ENCODE assay signal across 2 cellular contexts in genomic region chr11:79506124-79506523, GRCh38.
TF ChIP-seq lines count a peak whose summit lies in the region.

No MANE protein-coding gene starts in this region.

TF ChIP-seq in A549, 52 proteins besides CTCF, POLR2A, EP300 and RAD21 (continued from another document):
- TF ChIP-seq ATOH8 (CRISPR knock-in tag; IDR thresholded peaks at IDR 0.05; ENCODE audit: low read depth) = no peak

TF ChIP-seq in HEK293, 187 proteins besides CTCF, POLR2A, EP300 and RAD21 (continued from another document):
- TF ChIP-seq ZBTB7A (tag by site-specific recombination; IDR thresholded peaks at IDR 0.05; ENCODE audit: low read depth) = no peak
- no peak for TF ChIP-seq ZNF624 (tag by site-specific recombination; IDR thresholded peaks at IDR 0.05)
- TF ChIP-seq ZBTB11 (tag by site-specific recombination; conservative IDR thresholded peaks at IDR 0.05; ENCODE audit: low read depth) = peak; percentile 73
- TF ChIP-seq ZNF19 (tag by site-specific recombination; IDR thresholded peaks at IDR 0.05; ENCODE audit: low read depth) = peak; percentile 75; the same call in 1 of the 2 replicates
- TF ChIP-seq OSR2 (tag by site-specific recombination; IDR thresholded peaks at IDR 0.05) = no peak
- peak; percentile 20; the same call in 1 of the 2 replicates for TF ChIP-seq GLI2 (tag by site-specific recombination; IDR thresholded peaks at IDR 0.05; ENCODE audit: borderline replicate concordance, low read depth)
- peak; percentile 71; the same call in 1 of the 2 replicates for TF ChIP-seq ZNF140 (tag by site-specific recombination; IDR thresholded peaks at IDR 0.05)
- peak; percentile 72 for TF ChIP-seq ZNF518A (tag by site-specific recombination; conservative IDR thresholded peaks at IDR 0.05; ENCODE audit: low read depth)
- TF ChIP-seq ZNF654 (tag by site-specific recombination; IDR thresholded peaks at IDR 0.05; ENCODE audit: low read depth) = peak; percentile 27
- TF ChIP-seq ZNF623 (tag by site-specific recombination; IDR thresholded peaks at IDR 0.05) = peak; percentile 54
- TF ChIP-seq ZNF555 (tag by site-specific recombination; conservative IDR thresholded peaks at IDR 0.05) = peak; percentile 76
- peak; percentile 76 for TF ChIP-seq ZNF426 (tag by site-specific recombination; IDR thresholded peaks at IDR 0.05)
- no peak for TF ChIP-seq ZNF785 (tag by site-specific recombination; IDR thresholded peaks at IDR 0.05)
- no peak for TF ChIP-seq YY2 (tag by site-specific recombination; IDR thresholded peaks at IDR 0.05)
- peak; percentile 34 for TF ChIP-seq ZNF510 (tag by site-specific recombination; IDR thresholded peaks at IDR 0.05; ENCODE audit: insufficient replicate concordance)
- TF ChIP-seq ZNF394 (tag by site-specific recombination; IDR thresholded peaks at IDR 0.05; ENCODE audit: borderline replicate concordance) = peak; percentile 89
- TF ChIP-seq ZNF433 (tag by site-specific recombination; IDR thresholded peaks at IDR 0.05; ENCODE audit: low read depth) = 0 out of 2 replicates have a peak, but pooled peaks have one; percentile 25
TF ChIP-seq in HEK293: peak in this region for 15.
